10 cellular contexts compared by ENCODE assay signal in the genomic region with DNA sequence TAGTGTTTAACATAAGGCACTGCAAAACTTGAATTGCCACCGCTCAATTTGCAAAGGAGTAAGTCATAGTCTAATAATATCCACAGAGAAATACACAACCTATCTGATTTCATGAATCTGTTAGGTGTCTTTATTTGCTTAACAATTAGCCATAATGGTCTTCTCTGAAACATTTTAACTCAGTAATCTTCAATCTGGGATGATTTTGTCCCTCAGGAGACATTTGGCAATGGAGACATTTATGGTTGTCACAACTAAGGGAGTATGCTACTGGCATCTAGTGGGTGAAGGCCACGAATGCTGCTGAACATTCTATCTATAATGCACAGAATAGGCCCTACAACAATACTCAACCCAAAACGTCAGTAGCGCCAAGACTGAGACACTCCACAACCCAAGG. TPM values are rescaled to one million over a fixed set of nuclear protein-coding genes. Genes with fewer than 3 reads are reported as not detected.
DNase-seq lines count a peak whose midpoint lies in the region; ATAC-seq lines count a peak whose summit lies in the region.
"Had no signal": no experiment of that assay in that cellular context is flagged by ENCODE, and none has a peak within 500 bp of the region (broad histone marks: within the 10 kb centered on the region; RNA-seq: fewer than 3 reads in every experiment).

No MANE protein-coding gene starts in this region.

- no peak for ATAC-seq in HG03432 (IDR thresholded peaks at IDR 0.05; ENCODE audit: unreplicated experiment)

- peak; percentile 73 for DNase-seq in NCI-H2171 treated with DMSO at 0.1 percent for 48 hours (lab: John Stamatoyannopoulos, UW)
- DNase-seq in NCI-H2171 (lab: John Stamatoyannopoulos, UW) = no peak
- DNase-seq in NCI-H146 (lab: John Stamatoyannopoulos, UW) = peak; percentile 49
- DNase-seq in dermis blood vessel endothelial cell = peak; percentile 7
- DNase-seq in pons (ENCODE audit: low spot score) = peak; percentile 78
- DNase-seq in hippocampal formation (lab: John Stamatoyannopoulos, UW) = no peak
- DNase-seq in NCI-H510A treated with DMSO at 0.1 percent for 48 hours (lab: John Stamatoyannopoulos, UW) = no peak
- DNase-seq: activated T-cell treated with anti-CD3 and anti-CD28 coated beads, Interleukin-2, amount 50 U/mL, for 1 hour; tibial artery had no signal

RNA-seq across cellular contexts. Expression of a gene that starts 4.3 kb away (rescaled TPM):
- 37.4 and 52.3 TPM in 2 replicates for total RNA-seq in dermis blood vessel endothelial cell

Comparison
In these comparisons a context has a peak if more than half of its experiments do, and no peak if none do; other contexts are left out.
1. DNase-seq: peak in NCI-H2171 treated with DMSO at 0.1 percent for 48 hours (single experiment), NCI-H146 (single experiment), dermis blood vessel endothelial cell (single experiment) and pons (single experiment); none in NCI-H2171 (single experiment), hippocampal formation (0 of 2) and NCI-H510A treated with DMSO at 0.1 percent for 48 hours (single experiment).